In the genomic region with DNA sequence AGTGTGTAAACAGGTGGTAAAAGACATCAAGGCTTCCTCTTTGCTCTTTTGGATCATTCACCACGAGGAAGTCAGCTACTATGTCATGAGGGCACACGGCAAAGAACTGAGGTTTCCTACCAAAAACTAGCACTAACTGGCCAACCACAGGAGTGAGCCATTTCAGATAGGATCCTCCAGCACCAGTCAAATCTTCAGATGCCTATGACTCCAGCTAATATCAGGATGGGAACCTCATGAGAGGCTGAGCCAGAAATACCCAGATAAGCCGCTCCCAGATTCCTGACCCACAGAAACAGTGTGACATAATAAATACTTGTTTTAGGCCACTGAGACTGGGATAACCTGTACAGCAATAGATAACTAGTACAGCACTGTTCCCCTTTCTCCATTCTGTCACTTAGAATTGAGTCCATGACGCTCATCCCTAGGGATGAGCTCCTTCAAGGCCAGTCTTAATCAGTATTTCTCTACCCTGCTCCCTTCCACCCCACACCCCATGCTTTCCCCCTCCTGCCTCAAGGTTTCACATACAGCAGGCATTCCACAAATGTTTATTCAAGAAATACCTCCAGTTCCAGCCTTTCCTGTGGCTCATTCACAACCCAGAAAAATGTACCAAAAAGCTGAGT, we compare ENCODE assay signal across 12 cellular contexts.
DNase-seq lines count a peak whose midpoint lies in the region; ATAC-seq and TF ChIP-seq lines count a peak whose summit lies in the region.
"Had no signal": no experiment of that assay in that cellular context is flagged by ENCODE, and none has a peak within 500 bp of the region (broad histone marks: within the 10 kb centered on the region; RNA-seq: fewer than 3 reads in every experiment).

No MANE protein-coding gene starts in this region.

- H3K36me3 ChIP-seq in PC-9 (ENCODE audit: low read depth), result no peaks in the 10 kb centered on the region
- H3K36me3 ChIP-seq in osteoblast (ENCODE audit: insufficient read depth, low read length), result no peaks in the 10 kb centered on the region
- H3K36me3 ChIP-seq: transverse colon had no signal

- DNase-seq in EL, result peak; percentile 90
- DNase-seq in PC-9, result peak; percentile 53 to 87
- DNase-seq in fibroblast of pulmonary artery (ENCODE audit: low read depth), result peak; percentile 69
- peak; percentile 80 for DNase-seq in osteoblast (ENCODE audit: insufficient read length, low spot score, missing footprints)
- no peak for DNase-seq in stimulated activated CD4-positive, alpha-beta T cell treated with anti-CD3 and anti-CD28 coated beads, Interleukin-12 subunit alpha, Interleukin-12 subunit beta, amount 100 ng/mL, for 4 hours
- DNase-seq in NCI-H2081 (lab: John Stamatoyannopoulos, UW), result no peak
- DNase-seq: activated CD4-positive, CD25-positive, alpha-beta regulatory T cell; DMS79 treated with DMSO at 0.1 percent for 48 hours; NCI-H510A; transverse colon had no signal

- 0 out of 2 replicates have a peak, but pooled peaks cover 4% of the 10 kb centered on the region for H3K9me3 ChIP-seq in PC-9 (ENCODE audit: insufficient read depth, low read depth)
- no peaks in the 10 kb centered on the region for H3K9me3 ChIP-seq in osteoblast (ENCODE audit: low read depth, low read length)
- H3K9me3 ChIP-seq: transverse colon had no signal

- H3K4me1 ChIP-seq in PC-9 (replicated peaks; ENCODE audit: insufficient read depth) (peaks cover 53% of the 10 kb centered on the region), osteoblast (ENCODE audit: insufficient read depth, low read length) (peaks cover 51% of the 10 kb centered on the region)
- H3K4me1 ChIP-seq: transverse colon had no signal

- TF ChIP-seq CTCF in PC-9 (conservative IDR thresholded peaks at IDR 0.05), result no peak
- no peak for TF ChIP-seq CTCF in fibroblast of pulmonary artery (IDR thresholded peaks at IDR 0.05; ENCODE audit: low read length, missing control alignments)
- no peak for TF ChIP-seq CTCF in osteoblast (IDR thresholded peaks at IDR 0.05; ENCODE audit: extremely low read depth, low read depth, low read length)

- H3K4me3 ChIP-seq in PC-9, result peak overlapping the region; percentile 19; the same call in 1 of the 2 replicates
- H3K4me3 ChIP-seq in fibroblast of pulmonary artery (replicated peaks; ENCODE audit: low read depth, low read length), result no peak overlapping the region
- no peak overlapping the region for H3K4me3 ChIP-seq in osteoblast (ENCODE audit: insufficient read depth, low read length)
- H3K4me3 ChIP-seq: transverse colon had no signal

- H4K20me1 ChIP-seq in PC-9 (ENCODE audit: insufficient read depth), result no peaks in the 10 kb centered on the region
- H4K20me1 ChIP-seq in osteoblast (ENCODE audit: insufficient read depth, low read length), result no peaks in the 10 kb centered on the region

- H3K27ac ChIP-seq in PC-9 (peak overlapping the region; percentile 85), osteoblast (ENCODE audit: low read depth, low read length) (peak overlapping the region; percentile 93)
- H3K27ac ChIP-seq: transverse colon had no signal

- POLR2A ChIA-PET in PC-9 (lab: Charles Lee; ENCODE audit: unreplicated experiment), result interaction anchor here (0.6 to 0.7 kb wide), 3 partner anchors 13 to 388 kb away, joined by 3 to 5 read pairs (median 5); no protein-coding TSS in a partner anchor

- H3K27me3 ChIP-seq in PC-9 (ENCODE audit: insufficient read depth, low read depth), result no peaks in the 10 kb centered on the region
- no peaks in the 10 kb centered on the region for H3K27me3 ChIP-seq in osteoblast (ENCODE audit: insufficient read depth, low read length)
- H3K27me3 ChIP-seq: transverse colon had no signal

- peaks cover 51% of the 10 kb centered on the region for H3K79me2 ChIP-seq in PC-9 (ENCODE audit: low read depth)
- H3K79me2 ChIP-seq in osteoblast (ENCODE audit: insufficient read depth, low read length), result peaks cover 11% of the 10 kb centered on the region

- CTCF ChIA-PET in PC-9 (lab: Charles Lee), result interaction anchor here (0.6 kb wide), 1 partner anchor 19 kb away, joined by 4 read pairs; no protein-coding TSS in a partner anchor

- no peak for ATAC-seq in HG02763 (IDR thresholded peaks at IDR 0.05; ENCODE audit: unreplicated experiment)
- ATAC-seq in HG02610 (IDR thresholded peaks at IDR 0.05; ENCODE audit: unreplicated experiment), result no peak

- H3F3A ChIP-seq in PC-9 (ENCODE audit: insufficient read depth, low read depth), result peaks cover 23% of the 10 kb centered on the region

- 0 out of 2 replicates have a peak overlapping the region, but pooled peaks have one; percentile 11 for H2AFZ ChIP-seq in PC-9
- no peak overlapping the region for H2AFZ ChIP-seq in osteoblast (ENCODE audit: low read length)

- BruUV-seq in PC-9 (replicated peaks; lab: Mats Ljungman, UMichigan), result no TSS peak

- H3K4me2 ChIP-seq in PC-9, result peak overlapping the region; percentile 56
- peak overlapping the region; percentile 57 for H3K4me2 ChIP-seq in osteoblast (ENCODE audit: insufficient read depth, low read length)

- H3K9me2 ChIP-seq in PC-9 (ENCODE audit: insufficient read depth), result no peaks in the 10 kb centered on the region; the same call in none of the 2 replicates

- intact Hi-C loops in PC-9 (cut with micrococcal nuclease; ENCODE audit: unreplicated experiment), result loop anchor here (2.0 kb wide), 1 partner anchor 68 kb away; the partner anchor contains the start of gene PPM1H

Comparison
In these comparisons a context has a peak if more than half of its experiments do, and no peak if none do; other contexts are left out.
1. DNase-seq: peak in EL (single experiment), PC-9 (2 of 2), fibroblast of pulmonary artery (single experiment) and osteoblast (single experiment); none in stimulated activated CD4-positive, alpha-beta T cell treated with anti-CD3 and anti-CD28 coated beads, Interleukin-12 subunit alpha, Interleukin-12 subunit beta, amount 100 ng/mL, for 4 hours (single experiment) and NCI-H2081 (0 of 2).